14 cellular contexts compared by ENCODE assay signal in genomic region chr3:20405731-20406130, GRCh38.
DNase-seq lines count a peak whose midpoint lies in the region; ATAC-seq and TF ChIP-seq lines count a peak whose summit lies in the region.
"Had no signal": no experiment of that assay in that cellular context is flagged by ENCODE, and none has a peak within 500 bp of the region (broad histone marks: within the 10 kb centered on the region; RNA-seq: fewer than 3 reads in every experiment).

No MANE protein-coding gene starts in this region.

- no peak for TF ChIP-seq CTCF in hepatocyte (IDR thresholded peaks at IDR 0.05; ENCODE audit: poor library complexity)
- no peak for TF ChIP-seq CTCF in vagina (IDR thresholded peaks at IDR 0.05)
- TF ChIP-seq CTCF in GM10266 (IDR thresholded peaks at IDR 0.05; ENCODE audit: control insufficient read depth, insufficient read depth, low read depth, missing control alignments), result no peak
- no peak for TF ChIP-seq CTCF in GM13976 (IDR thresholded peaks at IDR 0.05; ENCODE audit: borderline replicate concordance, control extremely low read depth, extremely low read depth, insufficient read depth, missing control alignments)

- H3K9me3 ChIP-seq in Karpas-422 (ENCODE audit: low read length), result no peaks in the 10 kb centered on the region
- H3K9me3 ChIP-seq in hepatocyte (ENCODE audit: low read depth), result no peaks in the 10 kb centered on the region
- H3K9me3 ChIP-seq in vagina, result no peaks in the 10 kb centered on the region
- H3K9me3 ChIP-seq: Caco-2, right lobe of liver, SK-N-SH had no signal

- H3K4me3 ChIP-seq in Karpas-422 (ENCODE audit: low read length) (no peak overlapping the region), hepatocyte (no peak overlapping the region), vagina (no peak overlapping the region)
- H3K4me3 ChIP-seq: right lobe of liver had no signal

- H3K4me2 ChIP-seq in Karpas-422 (ENCODE audit: low read depth, low read length, poor library complexity, severe bottlenecking) (no peak overlapping the region), hepatocyte (peak overlapping the region; percentile 35)
- H3K4me2 ChIP-seq: SK-N-SH had no signal

- H3K9ac ChIP-seq in Karpas-422 (ENCODE audit: low read length), result no peak overlapping the region
- H3K9ac ChIP-seq: SK-N-SH had no signal

- no peaks in the 10 kb centered on the region for H4K20me1 ChIP-seq in Karpas-422 (ENCODE audit: insufficient read depth, low read depth, low read length)
- H4K20me1 ChIP-seq in hepatocyte (ENCODE audit: insufficient read depth, poor library complexity, severe bottlenecking), result no peaks in the 10 kb centered on the region

- TF ChIP-seq POLR2A in vagina (IDR thresholded peaks at IDR 0.05), result no peak

- no peaks in the 10 kb centered on the region for H3K9me2 ChIP-seq in Karpas-422 (replicated peaks; ENCODE audit: insufficient read depth, low read length)
- no peaks in the 10 kb centered on the region for H3K9me2 ChIP-seq in hepatocyte (replicated peaks; ENCODE audit: insufficient read depth)
- H3K9me2 ChIP-seq: SK-N-SH had no signal

- DNase-seq in Karpas-422 (peak; percentile 16), amniotic epithelial cell (ENCODE audit: low read depth) (peak; percentile 89), hepatocyte (ENCODE audit: low spot score) (peak; percentile 64), vagina (ENCODE audit: extremely low spot score in 2 of 2) (no peak), GM10266 (ENCODE audit: extremely low spot score) (no peak), GM13976 (ENCODE audit: low spot score) (no peak)
- DNase-seq: activated naive CD8-positive, alpha-beta T cell treated with anti-CD3 and anti-CD28 coated beads, Interleukin-2, amount 50 U/mL, for 24 hours; Caco-2; KG1; naive thymus-derived CD8-positive, alpha-beta T cell; NCI-H2081; right lobe of liver; SK-N-SH had no signal

- H3K27ac ChIP-seq in Karpas-422 (ENCODE audit: low read length), result no peak overlapping the region
- peak overlapping the region; percentile 44 for H3K27ac ChIP-seq in hepatocyte
- H3K27ac ChIP-seq in vagina, result peak overlapping the region; percentile 40
- H3K27ac ChIP-seq: right lobe of liver had no signal

- intact Hi-C loops in vagina (cut with DNase I), result no loop called here

- H2AFZ ChIP-seq in Karpas-422 (ENCODE audit: low read length) (no peak overlapping the region), hepatocyte (no peak overlapping the region)

- no peaks in the 10 kb centered on the region for H3K36me3 ChIP-seq in Karpas-422 (ENCODE audit: insufficient read depth, low read length)
- H3K36me3 ChIP-seq in hepatocyte (replicated peaks; ENCODE audit: insufficient read depth, low read depth), result no peaks in the 10 kb centered on the region
- no peaks in the 10 kb centered on the region for H3K36me3 ChIP-seq in vagina
- H3K36me3 ChIP-seq: right lobe of liver had no signal

- no peaks in the 10 kb centered on the region for H3K79me2 ChIP-seq in Karpas-422 (ENCODE audit: low read length)
- H3K79me2 ChIP-seq in hepatocyte, result no peaks in the 10 kb centered on the region

- H3K4me1 ChIP-seq in Karpas-422 (ENCODE audit: low read length) (no peaks in the 10 kb centered on the region), hepatocyte (ENCODE audit: insufficient read depth) (peaks cover 33% of the 10 kb centered on the region), vagina (peaks cover 13% of the 10 kb centered on the region)
- H3K4me1 ChIP-seq: Caco-2, right lobe of liver had no signal

- in situ Hi-C loops in GM13976 (cut with MboI; ENCODE audit: low sequenced_read_pairs, unreplicated experiment), result no loop called here

- H3K27me3 ChIP-seq in Karpas-422 (ENCODE audit: low read length), result no peaks in the 10 kb centered on the region
- H3K27me3 ChIP-seq in hepatocyte, result no peaks in the 10 kb centered on the region
- no peaks in the 10 kb centered on the region for H3K27me3 ChIP-seq in vagina
- H3K27me3 ChIP-seq: right lobe of liver had no signal

- 32% methylated on average over 4 of the region's 4 CpGs for WGBS in hepatocyte (ENCODE audit: low lambda C conversion rate, missing lambda C conversion rate)

- ATAC-seq in GM21447 (IDR thresholded peaks at IDR 0.05; ENCODE audit: unreplicated experiment), result no peak
- ATAC-seq: activated naive CD8-positive, alpha-beta T cell treated with anti-CD3 and anti-CD28 coated beads, Interleukin-2, amount 50 U/mL, for 24 hours; naive thymus-derived CD8-positive, alpha-beta T cell had no signal

Comparison
In these comparisons a context has a peak if more than half of its experiments do, and no peak if none do; other contexts are left out.
1. DNase-seq: peak in Karpas-422 (single experiment), amniotic epithelial cell (single experiment) and hepatocyte (single experiment); none in vagina (0 of 2), GM10266 (single experiment) and GM13976 (single experiment).